ENCODE assay signal across 1 cellular context in the genomic region with DNA sequence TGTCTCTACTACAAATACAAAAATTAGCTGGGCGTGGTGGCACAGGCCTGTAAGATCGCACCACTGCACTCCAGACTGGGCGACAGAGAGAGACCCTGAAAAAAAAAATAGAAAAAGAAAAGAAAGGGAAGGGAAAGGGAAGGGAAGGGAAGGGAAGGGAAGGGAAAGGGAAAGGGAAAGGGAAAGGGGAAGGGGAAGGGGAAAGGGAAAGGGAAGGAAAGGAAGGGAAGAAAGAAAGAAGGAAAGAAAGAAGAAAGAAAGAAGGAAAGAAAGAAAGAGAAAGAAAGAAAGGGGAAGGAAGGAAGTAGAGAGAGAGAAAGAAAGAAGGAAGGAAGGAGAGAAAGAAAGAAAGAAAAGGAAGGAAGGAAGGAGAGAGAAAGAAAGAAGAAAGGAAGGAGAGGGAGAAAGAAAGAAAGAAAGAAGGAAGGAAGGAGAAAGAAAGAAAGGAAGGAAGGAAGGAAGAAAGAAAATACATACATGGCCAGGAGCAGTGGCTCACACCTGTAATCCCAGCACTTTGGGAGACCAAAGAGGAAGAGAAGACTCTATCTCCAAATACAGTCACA.
TF ChIP-seq lines count a peak whose summit lies in the region.

No MANE protein-coding gene starts in this region.

TF ChIP-seq in HEK293, 187 proteins besides CTCF, POLR2A, EP300 and RAD21 (continued from another document):
- TF ChIP-seq, protein P1, sequence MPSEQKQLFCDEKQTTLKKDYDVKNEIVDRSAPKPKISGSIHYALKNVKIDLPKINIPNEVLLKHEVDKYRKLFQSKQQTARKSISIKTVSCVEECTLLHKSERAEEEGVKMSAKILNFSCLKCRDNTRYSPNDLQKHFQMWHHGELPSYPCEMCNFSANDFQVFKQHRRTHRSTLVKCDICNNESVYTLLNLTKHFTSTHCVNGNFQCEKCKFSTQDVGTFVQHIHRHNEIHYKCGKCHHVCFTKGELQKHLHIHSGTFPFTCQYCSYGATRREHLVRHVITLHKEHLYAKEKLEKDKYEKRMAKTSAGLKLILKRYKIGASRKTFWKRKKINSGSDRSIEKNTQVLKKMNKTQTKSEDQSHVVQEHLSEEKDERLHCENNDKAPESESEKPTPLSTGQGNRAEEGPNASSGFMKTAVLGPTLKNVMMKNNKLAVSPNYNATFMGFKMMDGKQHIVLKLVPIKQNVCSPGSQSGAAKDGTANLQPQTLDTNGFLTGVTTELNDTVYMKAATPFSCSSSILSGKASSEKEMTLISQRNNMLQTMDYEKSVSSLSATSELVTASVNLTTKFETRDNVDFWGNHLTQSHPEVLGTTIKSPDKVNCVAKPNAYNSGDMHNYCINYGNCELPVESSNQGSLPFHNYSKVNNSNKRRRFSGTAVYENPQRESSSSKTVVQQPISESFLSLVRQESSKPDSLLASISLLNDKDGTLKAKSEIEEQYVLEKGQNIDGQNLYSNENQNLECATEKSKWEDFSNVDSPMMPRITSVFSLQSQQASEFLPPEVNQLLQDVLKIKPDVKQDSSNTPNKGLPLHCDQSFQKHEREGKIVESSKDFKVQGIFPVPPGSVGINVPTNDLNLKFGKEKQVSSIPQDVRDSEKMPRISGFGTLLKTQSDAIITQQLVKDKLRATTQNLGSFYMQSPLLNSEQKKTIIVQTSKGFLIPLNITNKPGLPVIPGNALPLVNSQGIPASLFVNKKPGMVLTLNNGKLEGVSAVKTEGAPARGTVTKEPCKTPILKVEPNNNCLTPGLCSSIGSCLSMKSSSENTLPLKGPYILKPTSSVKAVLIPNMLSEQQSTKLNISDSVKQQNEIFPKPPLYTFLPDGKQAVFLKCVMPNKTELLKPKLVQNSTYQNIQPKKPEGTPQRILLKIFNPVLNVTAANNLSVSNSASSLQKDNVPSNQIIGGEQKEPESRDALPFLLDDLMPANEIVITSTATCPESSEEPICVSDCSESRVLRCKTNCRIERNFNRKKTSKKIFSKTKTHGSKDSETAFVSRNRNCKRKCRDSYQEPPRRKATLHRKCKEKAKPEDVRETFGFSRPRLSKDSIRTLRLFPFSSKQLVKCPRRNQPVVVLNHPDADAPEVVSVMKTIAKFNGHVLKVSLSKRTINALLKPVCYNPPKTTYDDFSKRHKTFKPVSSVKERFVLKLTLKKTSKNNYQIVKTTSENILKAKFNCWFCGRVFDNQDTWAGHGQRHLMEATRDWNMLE (tag by site-specific recombination; conservative IDR thresholded peaks at IDR 0.05; ENCODE audit: low read depth): no peak
- TF ChIP-seq SALL2 (tag by site-specific recombination; IDR thresholded peaks at IDR 0.05; ENCODE audit: borderline replicate concordance): no peak
- no peak for TF ChIP-seq ZNF48 (tag by site-specific recombination; IDR thresholded peaks at IDR 0.05)
- TF ChIP-seq ZNF433 (tag by site-specific recombination; IDR thresholded peaks at IDR 0.05; ENCODE audit: low read depth): no peak
- no peak for TF ChIP-seq ZNF549 (tag by site-specific recombination; IDR thresholded peaks at IDR 0.05)
- TF ChIP-seq ZBTB48 (tag by site-specific recombination; IDR thresholded peaks at IDR 0.05): peak; percentile 48; the same call in 1 of the 2 replicates
- TF ChIP-seq ZNF292 (tag by site-specific recombination; IDR thresholded peaks at IDR 0.05; ENCODE audit: borderline replicate concordance, low read depth): no peak
- TF ChIP-seq, protein P2, sequence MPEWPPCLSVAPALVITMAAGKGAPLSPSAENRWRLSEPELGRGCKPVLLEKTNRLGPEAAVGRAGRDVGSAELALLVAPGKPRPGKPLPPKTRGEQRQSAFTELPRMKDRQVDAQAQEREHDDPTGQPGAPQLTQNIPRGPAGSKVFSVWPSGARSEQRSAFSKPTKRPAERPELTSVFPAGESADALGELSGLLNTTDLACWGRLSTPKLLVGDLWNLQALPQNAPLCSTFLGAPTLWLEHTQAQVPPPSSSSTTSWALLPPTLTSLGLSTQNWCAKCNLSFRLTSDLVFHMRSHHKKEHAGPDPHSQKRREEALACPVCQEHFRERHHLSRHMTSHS (tag by site-specific recombination; IDR thresholded peaks at IDR 0.05): no peak
- peak; percentile 97 for TF ChIP-seq PRDM1 (tag by site-specific recombination; IDR thresholded peaks at IDR 0.05)
- TF ChIP-seq, protein P3, sequence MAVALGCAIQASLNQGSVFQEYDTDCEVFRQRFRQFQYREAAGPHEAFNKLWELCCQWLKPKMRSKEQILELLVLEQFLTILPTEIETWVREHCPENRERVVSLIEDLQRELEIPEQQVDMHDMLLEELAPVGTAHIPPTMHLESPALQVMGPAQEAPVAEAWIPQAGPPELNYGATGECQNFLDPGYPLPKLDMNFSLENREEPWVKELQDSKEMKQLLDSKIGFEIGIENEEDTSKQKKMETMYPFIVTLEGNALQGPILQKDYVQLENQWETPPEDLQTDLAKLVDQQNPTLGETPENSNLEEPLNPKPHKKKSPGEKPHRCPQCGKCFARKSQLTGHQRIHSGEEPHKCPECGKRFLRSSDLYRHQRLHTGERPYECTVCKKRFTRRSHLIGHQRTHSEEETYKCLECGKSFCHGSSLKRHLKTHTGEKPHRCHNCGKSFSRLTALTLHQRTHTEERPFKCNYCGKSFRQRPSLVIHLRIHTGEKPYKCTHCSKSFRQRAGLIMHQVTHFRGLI (tag by site-specific recombination; IDR thresholded peaks at IDR 0.05): no peak
- TF ChIP-seq, protein P4, sequence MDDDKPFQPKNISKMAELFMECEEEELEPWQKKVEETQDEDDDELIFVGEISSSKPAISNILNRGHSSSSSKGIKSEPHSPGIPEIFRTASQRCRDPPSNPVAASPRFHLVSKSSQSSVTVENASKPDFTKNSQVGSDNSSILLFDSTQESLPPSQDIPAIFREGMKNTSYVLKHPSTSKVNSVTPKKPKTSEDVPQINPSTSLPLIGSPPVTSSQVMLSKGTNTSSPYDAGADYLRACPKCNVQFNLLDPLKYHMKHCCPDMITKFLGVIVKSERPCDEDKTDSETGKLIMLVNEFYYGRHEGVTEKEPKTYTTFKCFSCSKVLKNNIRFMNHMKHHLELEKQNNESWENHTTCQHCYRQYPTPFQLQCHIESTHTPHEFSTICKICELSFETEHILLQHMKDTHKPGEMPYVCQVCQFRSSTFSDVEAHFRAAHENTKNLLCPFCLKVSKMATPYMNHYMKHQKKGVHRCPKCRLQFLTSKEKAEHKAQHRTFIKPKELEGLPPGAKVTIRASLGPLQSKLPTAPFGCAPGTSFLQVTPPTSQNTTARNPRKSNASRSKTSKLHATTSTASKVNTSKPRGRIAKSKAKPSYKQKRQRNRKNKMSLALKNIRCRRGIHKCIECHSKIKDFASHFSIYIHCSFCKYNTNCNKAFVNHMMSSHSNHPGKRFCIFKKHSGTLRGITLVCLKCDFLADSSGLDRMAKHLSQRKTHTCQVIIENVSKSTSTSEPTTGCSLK (tag by site-specific recombination; IDR thresholded peaks at IDR 0.05): no peak
- no peak for TF ChIP-seq ZNF132 (tag by site-specific recombination; IDR thresholded peaks at IDR 0.05; ENCODE audit: borderline replicate concordance)
- no peak for TF ChIP-seq ZNF521 (tag by site-specific recombination; IDR thresholded peaks at IDR 0.05)
- TF ChIP-seq, protein P5, sequence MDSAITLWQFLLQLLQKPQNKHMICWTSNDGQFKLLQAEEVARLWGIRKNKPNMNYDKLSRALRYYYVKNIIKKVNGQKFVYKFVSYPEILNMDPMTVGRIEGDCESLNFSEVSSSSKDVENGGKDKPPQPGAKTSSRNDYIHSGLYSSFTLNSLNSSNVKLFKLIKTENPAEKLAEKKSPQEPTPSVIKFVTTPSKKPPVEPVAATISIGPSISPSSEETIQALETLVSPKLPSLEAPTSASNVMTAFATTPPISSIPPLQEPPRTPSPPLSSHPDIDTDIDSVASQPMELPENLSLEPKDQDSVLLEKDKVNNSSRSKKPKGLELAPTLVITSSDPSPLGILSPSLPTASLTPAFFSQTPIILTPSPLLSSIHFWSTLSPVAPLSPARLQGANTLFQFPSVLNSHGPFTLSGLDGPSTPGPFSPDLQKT (IDR thresholded peaks at IDR 0.05; ENCODE audit: borderline replicate concordance, low read depth, low read length): no peak
- TF ChIP-seq ZNF394 (tag by site-specific recombination; IDR thresholded peaks at IDR 0.05; ENCODE audit: borderline replicate concordance): no peak
- TF ChIP-seq MZF1 (tag by site-specific recombination; IDR thresholded peaks at IDR 0.05; ENCODE audit: borderline replicate concordance): no peak
- TF ChIP-seq ZNF138 (tag by site-specific recombination; IDR thresholded peaks at IDR 0.05; ENCODE audit: borderline replicate concordance): no peak
- TF ChIP-seq BCL11B (tag by site-specific recombination; IDR thresholded peaks at IDR 0.05; ENCODE audit: low read depth): no peak
- no peak for TF ChIP-seq ZNF19 (tag by site-specific recombination; IDR thresholded peaks at IDR 0.05; ENCODE audit: low read depth)
- peak; percentile 94 for TF ChIP-seq ZNF366 (tag by site-specific recombination; conservative IDR thresholded peaks at IDR 0.05)
- TF ChIP-seq YY2 (tag by site-specific recombination; IDR thresholded peaks at IDR 0.05): no peak
- no peak for TF ChIP-seq KLF8 (tag by site-specific recombination; IDR thresholded peaks at IDR 0.05)
